ENCODE assay signal across 1 cellular context in the genomic region with DNA sequence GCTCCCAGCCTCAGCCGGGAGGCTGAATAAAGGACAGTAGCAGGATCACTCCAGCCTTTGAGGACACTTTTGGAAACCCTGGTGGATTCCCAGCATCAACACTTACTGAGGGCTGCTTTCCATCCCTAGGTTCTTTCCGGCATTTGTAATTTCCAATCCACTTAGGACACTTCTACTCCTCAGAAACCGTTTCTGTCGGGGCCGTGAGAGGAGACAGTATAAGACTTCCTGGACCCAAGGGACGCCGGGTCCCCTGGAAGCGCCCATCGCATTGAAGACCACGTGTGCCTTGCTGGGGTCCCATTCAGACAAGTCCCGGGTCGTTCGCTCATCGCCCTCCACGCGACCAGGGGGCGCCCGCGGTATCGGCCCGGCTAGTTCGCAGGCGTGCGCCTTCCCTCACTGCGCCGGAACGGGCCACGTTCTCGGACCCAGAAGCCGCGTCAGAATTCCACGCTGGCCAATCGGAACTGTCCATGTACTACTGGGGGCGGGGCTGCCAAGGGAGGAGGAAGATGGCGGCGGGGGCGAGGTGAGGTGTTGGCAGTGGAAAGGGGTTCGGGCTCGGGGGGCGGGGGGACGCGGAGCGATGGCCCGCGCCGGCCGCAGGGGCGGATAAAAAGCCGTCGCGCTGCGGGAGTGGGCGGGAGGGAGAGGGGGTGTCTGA.
TF ChIP-seq lines count a peak whose summit lies in the region.

A gene (plus strand): TSS at position 479 of the 667 bp plus-strand sequence. CDS start 202 bp downstream, outside the sequence.

TF ChIP-seq in HepG2, 621 proteins besides CTCF, POLR2A, EP300 and RAD21 (continued from another document and continues in another):
- TF ChIP-seq, protein P1, sequence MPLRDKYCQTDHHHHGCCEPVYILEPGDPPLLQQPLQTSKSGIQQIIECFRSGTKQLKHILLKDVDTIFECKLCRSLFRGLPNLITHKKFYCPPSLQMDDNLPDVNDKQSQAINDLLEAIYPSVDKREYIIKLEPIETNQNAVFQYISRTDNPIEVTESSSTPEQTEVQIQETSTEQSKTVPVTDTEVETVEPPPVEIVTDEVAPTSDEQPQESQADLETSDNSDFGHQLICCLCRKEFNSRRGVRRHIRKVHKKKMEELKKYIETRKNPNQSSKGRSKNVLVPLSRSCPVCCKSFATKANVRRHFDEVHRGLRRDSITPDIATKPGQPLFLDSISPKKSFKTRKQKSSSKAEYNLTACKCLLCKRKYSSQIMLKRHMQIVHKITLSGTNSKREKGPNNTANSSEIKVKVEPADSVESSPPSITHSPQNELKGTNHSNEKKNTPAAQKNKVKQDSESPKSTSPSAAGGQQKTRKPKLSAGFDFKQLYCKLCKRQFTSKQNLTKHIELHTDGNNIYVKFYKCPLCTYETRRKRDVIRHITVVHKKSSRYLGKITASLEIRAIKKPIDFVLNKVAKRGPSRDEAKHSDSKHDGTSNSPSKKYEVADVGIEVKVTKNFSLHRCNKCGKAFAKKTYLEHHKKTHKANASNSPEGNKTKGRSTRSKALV (CRISPR knock-in tag; IDR thresholded peaks at IDR 0.05): no peak
- TF ChIP-seq, protein P2, sequence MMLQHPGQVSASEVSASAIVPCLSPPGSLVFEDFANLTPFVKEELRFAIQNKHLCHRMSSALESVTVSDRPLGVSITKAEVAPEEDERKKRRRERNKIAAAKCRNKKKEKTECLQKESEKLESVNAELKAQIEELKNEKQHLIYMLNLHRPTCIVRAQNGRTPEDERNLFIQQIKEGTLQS (CRISPR knock-in tag; IDR thresholded peaks at IDR 0.05): peak; percentile 71
- TF ChIP-seq, protein P3, sequence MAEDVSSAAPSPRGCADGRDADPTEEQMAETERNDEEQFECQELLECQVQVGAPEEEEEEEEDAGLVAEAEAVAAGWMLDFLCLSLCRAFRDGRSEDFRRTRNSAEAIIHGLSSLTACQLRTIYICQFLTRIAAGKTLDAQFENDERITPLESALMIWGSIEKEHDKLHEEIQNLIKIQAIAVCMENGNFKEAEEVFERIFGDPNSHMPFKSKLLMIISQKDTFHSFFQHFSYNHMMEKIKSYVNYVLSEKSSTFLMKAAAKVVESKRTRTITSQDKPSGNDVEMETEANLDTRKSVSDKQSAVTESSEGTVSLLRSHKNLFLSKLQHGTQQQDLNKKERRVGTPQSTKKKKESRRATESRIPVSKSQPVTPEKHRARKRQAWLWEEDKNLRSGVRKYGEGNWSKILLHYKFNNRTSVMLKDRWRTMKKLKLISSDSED (CRISPR knock-in tag; IDR thresholded peaks at IDR 0.05): no peak
- 0 out of 2 replicates have a peak, but pooled peaks have one; percentile 26 for TF ChIP-seq SRF (IDR thresholded peaks at IDR 0.05; ENCODE audit: low read depth, low read length)
- TF ChIP-seq, protein P4, sequence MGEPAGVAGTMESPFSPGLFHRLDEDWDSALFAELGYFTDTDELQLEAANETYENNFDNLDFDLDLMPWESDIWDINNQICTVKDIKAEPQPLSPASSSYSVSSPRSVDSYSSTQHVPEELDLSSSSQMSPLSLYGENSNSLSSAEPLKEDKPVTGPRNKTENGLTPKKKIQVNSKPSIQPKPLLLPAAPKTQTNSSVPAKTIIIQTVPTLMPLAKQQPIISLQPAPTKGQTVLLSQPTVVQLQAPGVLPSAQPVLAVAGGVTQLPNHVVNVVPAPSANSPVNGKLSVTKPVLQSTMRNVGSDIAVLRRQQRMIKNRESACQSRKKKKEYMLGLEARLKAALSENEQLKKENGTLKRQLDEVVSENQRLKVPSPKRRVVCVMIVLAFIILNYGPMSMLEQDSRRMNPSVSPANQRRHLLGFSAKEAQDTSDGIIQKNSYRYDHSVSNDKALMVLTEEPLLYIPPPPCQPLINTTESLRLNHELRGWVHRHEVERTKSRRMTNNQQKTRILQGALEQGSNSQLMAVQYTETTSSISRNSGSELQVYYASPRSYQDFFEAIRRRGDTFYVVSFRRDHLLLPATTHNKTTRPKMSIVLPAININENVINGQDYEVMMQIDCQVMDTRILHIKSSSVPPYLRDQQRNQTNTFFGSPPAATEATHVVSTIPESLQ (CRISPR knock-in tag; conservative IDR thresholded peaks at IDR 0.05): no peak
- TF ChIP-seq SNAPC2 (CRISPR knock-in tag; IDR thresholded peaks at IDR 0.05): no peak
- TF ChIP-seq, protein P5, sequence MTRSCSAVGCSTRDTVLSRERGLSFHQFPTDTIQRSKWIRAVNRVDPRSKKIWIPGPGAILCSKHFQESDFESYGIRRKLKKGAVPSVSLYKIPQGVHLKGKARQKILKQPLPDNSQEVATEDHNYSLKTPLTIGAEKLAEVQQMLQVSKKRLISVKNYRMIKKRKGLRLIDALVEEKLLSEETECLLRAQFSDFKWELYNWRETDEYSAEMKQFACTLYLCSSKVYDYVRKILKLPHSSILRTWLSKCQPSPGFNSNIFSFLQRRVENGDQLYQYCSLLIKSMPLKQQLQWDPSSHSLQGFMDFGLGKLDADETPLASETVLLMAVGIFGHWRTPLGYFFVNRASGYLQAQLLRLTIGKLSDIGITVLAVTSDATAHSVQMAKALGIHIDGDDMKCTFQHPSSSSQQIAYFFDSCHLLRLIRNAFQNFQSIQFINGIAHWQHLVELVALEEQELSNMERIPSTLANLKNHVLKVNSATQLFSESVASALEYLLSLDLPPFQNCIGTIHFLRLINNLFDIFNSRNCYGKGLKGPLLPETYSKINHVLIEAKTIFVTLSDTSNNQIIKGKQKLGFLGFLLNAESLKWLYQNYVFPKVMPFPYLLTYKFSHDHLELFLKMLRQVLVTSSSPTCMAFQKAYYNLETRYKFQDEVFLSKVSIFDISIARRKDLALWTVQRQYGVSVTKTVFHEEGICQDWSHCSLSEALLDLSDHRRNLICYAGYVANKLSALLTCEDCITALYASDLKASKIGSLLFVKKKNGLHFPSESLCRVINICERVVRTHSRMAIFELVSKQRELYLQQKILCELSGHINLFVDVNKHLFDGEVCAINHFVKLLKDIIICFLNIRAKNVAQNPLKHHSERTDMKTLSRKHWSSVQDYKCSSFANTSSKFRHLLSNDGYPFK (CRISPR knock-in tag; IDR thresholded peaks at IDR 0.05; ENCODE audit: borderline replicate concordance): peak; percentile 91
- TF ChIP-seq CC2D1A (CRISPR knock-in tag; IDR thresholded peaks at IDR 0.05): no peak
- no peak; the same call in 1 of the 2 replicates for TF ChIP-seq ARID2 (CRISPR knock-in tag; IDR thresholded peaks at IDR 0.05; ENCODE audit: borderline replicate concordance)
- TF ChIP-seq TGIF2 (CRISPR knock-in tag; IDR thresholded peaks at IDR 0.05): no peak
- no peak for TF ChIP-seq CHD2 (IDR thresholded peaks at IDR 0.05; ENCODE audit: low read depth, low read length)
- TF ChIP-seq ZNF234 (CRISPR knock-in tag; conservative IDR thresholded peaks at IDR 0.05): no peak
- TF ChIP-seq KDM5B (CRISPR knock-in tag; IDR thresholded peaks at IDR 0.05; ENCODE audit: borderline replicate concordance): peak; percentile 71; the same call in 1 of the 2 replicates
- 0 out of 2 replicates have a peak, but pooled peaks have one; percentile 26 for TF ChIP-seq STAG1 (CRISPR knock-in tag; IDR thresholded peaks at IDR 0.05)
- TF ChIP-seq, protein P6, sequence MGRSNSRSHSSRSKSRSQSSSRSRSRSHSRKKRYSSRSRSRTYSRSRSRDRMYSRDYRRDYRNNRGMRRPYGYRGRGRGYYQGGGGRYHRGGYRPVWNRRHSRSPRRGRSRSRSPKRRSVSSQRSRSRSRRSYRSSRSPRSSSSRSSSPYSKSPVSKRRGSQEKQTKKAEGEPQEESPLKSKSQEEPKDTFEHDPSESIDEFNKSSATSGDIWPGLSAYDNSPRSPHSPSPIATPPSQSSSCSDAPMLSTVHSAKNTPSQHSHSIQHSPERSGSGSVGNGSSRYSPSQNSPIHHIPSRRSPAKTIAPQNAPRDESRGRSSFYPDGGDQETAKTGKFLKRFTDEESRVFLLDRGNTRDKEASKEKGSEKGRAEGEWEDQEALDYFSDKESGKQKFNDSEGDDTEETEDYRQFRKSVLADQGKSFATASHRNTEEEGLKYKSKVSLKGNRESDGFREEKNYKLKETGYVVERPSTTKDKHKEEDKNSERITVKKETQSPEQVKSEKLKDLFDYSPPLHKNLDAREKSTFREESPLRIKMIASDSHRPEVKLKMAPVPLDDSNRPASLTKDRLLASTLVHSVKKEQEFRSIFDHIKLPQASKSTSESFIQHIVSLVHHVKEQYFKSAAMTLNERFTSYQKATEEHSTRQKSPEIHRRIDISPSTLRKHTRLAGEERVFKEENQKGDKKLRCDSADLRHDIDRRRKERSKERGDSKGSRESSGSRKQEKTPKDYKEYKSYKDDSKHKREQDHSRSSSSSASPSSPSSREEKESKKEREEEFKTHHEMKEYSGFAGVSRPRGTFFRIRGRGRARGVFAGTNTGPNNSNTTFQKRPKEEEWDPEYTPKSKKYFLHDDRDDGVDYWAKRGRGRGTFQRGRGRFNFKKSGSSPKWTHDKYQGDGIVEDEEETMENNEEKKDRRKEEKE (IDR thresholded peaks at IDR 0.05): no peak
- TF ChIP-seq ZEB1 (IDR thresholded peaks at IDR 0.05; ENCODE audit: insufficient replicate concordance, low read depth): no peak
- TF ChIP-seq ZNF720 (CRISPR knock-in tag; IDR thresholded peaks at IDR 0.05): no peak
- no peak for TF ChIP-seq ZNF431 (CRISPR knock-in tag; IDR thresholded peaks at IDR 0.05; ENCODE audit: borderline replicate concordance, low read depth)
- no peak for TF ChIP-seq ZNF678 (CRISPR knock-in tag; IDR thresholded peaks at IDR 0.05)
- TF ChIP-seq ZNF225 (CRISPR knock-in tag; IDR thresholded peaks at IDR 0.05): peak; percentile 89
- TF ChIP-seq, protein P7, sequence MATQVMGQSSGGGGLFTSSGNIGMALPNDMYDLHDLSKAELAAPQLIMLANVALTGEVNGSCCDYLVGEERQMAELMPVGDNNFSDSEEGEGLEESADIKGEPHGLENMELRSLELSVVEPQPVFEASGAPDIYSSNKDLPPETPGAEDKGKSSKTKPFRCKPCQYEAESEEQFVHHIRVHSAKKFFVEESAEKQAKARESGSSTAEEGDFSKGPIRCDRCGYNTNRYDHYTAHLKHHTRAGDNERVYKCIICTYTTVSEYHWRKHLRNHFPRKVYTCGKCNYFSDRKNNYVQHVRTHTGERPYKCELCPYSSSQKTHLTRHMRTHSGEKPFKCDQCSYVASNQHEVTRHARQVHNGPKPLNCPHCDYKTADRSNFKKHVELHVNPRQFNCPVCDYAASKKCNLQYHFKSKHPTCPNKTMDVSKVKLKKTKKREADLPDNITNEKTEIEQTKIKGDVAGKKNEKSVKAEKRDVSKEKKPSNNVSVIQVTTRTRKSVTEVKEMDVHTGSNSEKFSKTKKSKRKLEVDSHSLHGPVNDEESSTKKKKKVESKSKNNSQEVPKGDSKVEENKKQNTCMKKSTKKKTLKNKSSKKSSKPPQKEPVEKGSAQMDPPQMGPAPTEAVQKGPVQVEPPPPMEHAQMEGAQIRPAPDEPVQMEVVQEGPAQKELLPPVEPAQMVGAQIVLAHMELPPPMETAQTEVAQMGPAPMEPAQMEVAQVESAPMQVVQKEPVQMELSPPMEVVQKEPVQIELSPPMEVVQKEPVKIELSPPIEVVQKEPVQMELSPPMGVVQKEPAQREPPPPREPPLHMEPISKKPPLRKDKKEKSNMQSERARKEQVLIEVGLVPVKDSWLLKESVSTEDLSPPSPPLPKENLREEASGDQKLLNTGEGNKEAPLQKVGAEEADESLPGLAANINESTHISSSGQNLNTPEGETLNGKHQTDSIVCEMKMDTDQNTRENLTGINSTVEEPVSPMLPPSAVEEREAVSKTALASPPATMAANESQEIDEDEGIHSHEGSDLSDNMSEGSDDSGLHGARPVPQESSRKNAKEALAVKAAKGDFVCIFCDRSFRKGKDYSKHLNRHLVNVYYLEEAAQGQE (IDR thresholded peaks at IDR 0.05; ENCODE audit: borderline replicate concordance in 1 of 2, low read depth in 1 of 2, low read length in 2 of 2): peak in 1 of 2 experiments; percentile 54; a peak in 1 of 4 replicates
- TF ChIP-seq NCOA5 (CRISPR knock-in tag; IDR thresholded peaks at IDR 0.05): no peak
- no peak for TF ChIP-seq ZSCAN12 (CRISPR knock-in tag; IDR thresholded peaks at IDR 0.05)
- TF ChIP-seq ZNF572 (CRISPR knock-in tag; IDR thresholded peaks at IDR 0.05): peak; percentile 78
- TF ChIP-seq ZNF451 (CRISPR knock-in tag; IDR thresholded peaks at IDR 0.05): peak; percentile 54; the same call in 1 of the 2 replicates
- peak; percentile 93 for TF ChIP-seq ZNF33B (CRISPR knock-in tag; IDR thresholded peaks at IDR 0.05)
- TF ChIP-seq, protein P8, sequence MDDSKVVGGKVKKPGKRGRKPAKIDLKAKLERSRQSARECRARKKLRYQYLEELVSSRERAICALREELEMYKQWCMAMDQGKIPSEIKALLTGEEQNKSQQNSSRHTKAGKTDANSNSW (CRISPR knock-in tag; IDR thresholded peaks at IDR 0.05; ENCODE audit: borderline replicate concordance): no peak
- TF ChIP-seq ZNF530 (CRISPR knock-in tag; IDR thresholded peaks at IDR 0.05; ENCODE audit: low read depth): no peak
- TF ChIP-seq PTBP1 (IDR thresholded peaks at IDR 0.05; ENCODE audit: low read depth, low read length, poor library complexity, severe bottlenecking): no peak
- TF ChIP-seq, protein P9, sequence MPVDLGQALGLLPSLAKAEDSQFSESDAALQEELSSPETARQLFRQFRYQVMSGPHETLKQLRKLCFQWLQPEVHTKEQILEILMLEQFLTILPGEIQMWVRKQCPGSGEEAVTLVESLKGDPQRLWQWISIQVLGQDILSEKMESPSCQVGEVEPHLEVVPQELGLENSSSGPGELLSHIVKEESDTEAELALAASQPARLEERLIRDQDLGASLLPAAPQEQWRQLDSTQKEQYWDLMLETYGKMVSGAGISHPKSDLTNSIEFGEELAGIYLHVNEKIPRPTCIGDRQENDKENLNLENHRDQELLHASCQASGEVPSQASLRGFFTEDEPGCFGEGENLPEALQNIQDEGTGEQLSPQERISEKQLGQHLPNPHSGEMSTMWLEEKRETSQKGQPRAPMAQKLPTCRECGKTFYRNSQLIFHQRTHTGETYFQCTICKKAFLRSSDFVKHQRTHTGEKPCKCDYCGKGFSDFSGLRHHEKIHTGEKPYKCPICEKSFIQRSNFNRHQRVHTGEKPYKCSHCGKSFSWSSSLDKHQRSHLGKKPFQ (CRISPR knock-in tag; IDR thresholded peaks at IDR 0.05; ENCODE audit: insufficient replicate concordance): peak; percentile 10
- TF ChIP-seq, protein P10, sequence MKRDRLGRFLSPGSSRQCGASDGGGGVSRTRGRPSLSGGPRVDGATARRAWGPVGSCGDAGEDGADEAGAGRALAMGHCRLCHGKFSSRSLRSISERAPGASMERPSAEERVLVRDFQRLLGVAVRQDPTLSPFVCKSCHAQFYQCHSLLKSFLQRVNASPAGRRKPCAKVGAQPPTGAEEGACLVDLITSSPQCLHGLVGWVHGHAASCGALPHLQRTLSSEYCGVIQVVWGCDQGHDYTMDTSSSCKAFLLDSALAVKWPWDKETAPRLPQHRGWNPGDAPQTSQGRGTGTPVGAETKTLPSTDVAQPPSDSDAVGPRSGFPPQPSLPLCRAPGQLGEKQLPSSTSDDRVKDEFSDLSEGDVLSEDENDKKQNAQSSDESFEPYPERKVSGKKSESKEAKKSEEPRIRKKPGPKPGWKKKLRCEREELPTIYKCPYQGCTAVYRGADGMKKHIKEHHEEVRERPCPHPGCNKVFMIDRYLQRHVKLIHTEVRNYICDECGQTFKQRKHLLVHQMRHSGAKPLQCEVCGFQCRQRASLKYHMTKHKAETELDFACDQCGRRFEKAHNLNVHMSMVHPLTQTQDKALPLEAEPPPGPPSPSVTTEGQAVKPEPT (CRISPR knock-in tag; IDR thresholded peaks at IDR 0.05; ENCODE audit: low read depth): 0 out of 2 replicates have a peak, but pooled peaks have one; percentile 44
